In the genomic region with DNA sequence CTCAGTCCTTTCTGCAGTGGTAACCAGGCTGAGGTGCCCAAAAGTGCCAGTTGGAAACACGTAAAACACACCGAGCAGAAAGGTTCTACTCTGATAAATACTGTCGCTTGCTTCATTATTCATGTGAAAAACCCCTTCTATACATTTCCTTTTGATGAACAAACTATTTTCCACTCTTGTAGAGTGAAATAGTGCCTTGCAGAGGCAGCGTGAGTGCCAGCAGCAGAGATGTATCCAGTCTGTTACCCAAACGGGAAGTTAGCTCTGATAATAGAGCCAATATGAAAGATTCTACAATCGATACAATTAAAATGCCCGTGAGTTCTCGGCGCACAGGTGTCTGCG, we compare ENCODE assay signal across 9 cellular contexts. TPM values are rescaled to one million over a fixed set of nuclear protein-coding genes. Genes with fewer than 3 reads are reported as not detected.
A peak's percentile ranks its signal among the peaks of the same experiment; 100 is the strongest.
DNase-seq lines count a peak whose midpoint lies in the region; ATAC-seq and TF ChIP-seq lines count a peak whose summit lies in the region.
"Had no signal": no experiment of that assay in that cellular context is flagged by ENCODE, and none has a peak within 500 bp of the region (broad histone marks: within the 10 kb centered on the region; RNA-seq: fewer than 3 reads in every experiment).

No MANE protein-coding gene starts in this region.

- peaks cover 76% of the 10 kb centered on the region for H3K27me3 Mint-ChIP-seq in Calu3 (ENCODE audit: unreplicated experiment)
- no peaks in the 10 kb centered on the region for H3K27me3 Mint-ChIP-seq in osteocyte (ENCODE audit: unreplicated experiment)

- H3K27ac ChIP-seq in Panc1 (ENCODE audit: low read length) (peak overlapping the region; percentile 77), esophagus muscularis mucosa (replicated peaks in 1 of 4) (peak overlapping the region in 3 of 4 donors; percentile 72 to 82 (median 80))

- H3K27ac Mint-ChIP-seq in Calu3 (ENCODE audit: unreplicated experiment) (peak overlapping the region; percentile 51), osteocyte (ENCODE audit: unreplicated experiment) (peak overlapping the region; percentile 77)

- H3K27me3 ChIP-seq in Panc1 (ENCODE audit: control insufficient read depth, insufficient read depth, low read length) (no peaks in the 10 kb centered on the region), esophagus muscularis mucosa (peaks cover 0 to 36% (median 0%) of the 10 kb centered on the region in 4 donors)

- TSS peak; percentile 26 for BruUV-seq in Calu3 (replicated peaks; lab: Mats Ljungman, UMichigan)
- BruUV-seq in Panc1 (replicated peaks; lab: Mats Ljungman, UMichigan), result TSS peak; percentile 70

- no peak for TF ChIP-seq POLR2A in esophagus muscularis mucosa (IDR thresholded peaks at IDR 0.05; ENCODE audit: low read depth)

- 10% methylated on average over 10 of the region's 10 CpGs for WGBS in esophagus muscularis mucosa

- POLR2A ChIA-PET in Panc1 (lab: Charles Lee), result no interaction called here

- H3K4me1 Mint-ChIP-seq in Calu3 (ENCODE audit: low read depth, unreplicated experiment) (peaks cover 18% of the 10 kb centered on the region), osteocyte (ENCODE audit: unreplicated experiment) (peaks cover 57% of the 10 kb centered on the region)

- H3K9me3 Mint-ChIP-seq in Calu3 (ENCODE audit: low read depth, unreplicated experiment) (no peaks in the 10 kb centered on the region), osteocyte (ENCODE audit: unreplicated experiment) (no peaks in the 10 kb centered on the region)

- peaks cover 28% of the 10 kb centered on the region for H3K36me3 Mint-ChIP-seq in Calu3 (ENCODE audit: insufficient read depth, unreplicated experiment)
- peaks cover 5% of the 10 kb centered on the region for H3K36me3 Mint-ChIP-seq in osteocyte (ENCODE audit: unreplicated experiment)

- H3K4me3 Mint-ChIP-seq in Calu3 (ENCODE audit: low read depth, unreplicated experiment), result peak overlapping the region; percentile 64
- peak overlapping the region; percentile 82 for H3K4me3 Mint-ChIP-seq in osteocyte (ENCODE audit: unreplicated experiment)

- CTCF ChIA-PET in Calu3 (lab: Charles Lee), result interaction anchor here (0.6 kb wide), 1 partner anchor 51 kb away, joined by 3 read pairs; no protein-coding TSS in a partner anchor
- CTCF ChIA-PET in Panc1 (lab: Charles Lee), result no interaction called here

- ATAC-seq in Panc1 (no peak), omental fat pad (ENCODE audit: low FRiP score) (no peak)

- no peak for TF ChIP-seq CTCF in Calu3 (IDR thresholded peaks at IDR 0.05; ENCODE audit: unreplicated experiment)
- TF ChIP-seq CTCF in Panc1 (IDR thresholded peaks at IDR 0.05), result no peak
- TF ChIP-seq CTCF in esophagus muscularis mucosa (IDR thresholded peaks at IDR 0.05), result no peak
- peak; percentile 5 for TF ChIP-seq CTCF in osteocyte (IDR thresholded peaks at IDR 0.05)
- no peak for TF ChIP-seq CTCF in omental fat pad (IDR thresholded peaks at IDR 0.05)

- in situ Hi-C loops in Panc1 (cut with HindIII; ENCODE audit: low pct_unique_long_range_greater_than_20kb, low sequenced_read_pairs), result no loop called here

- H3K4me1 ChIP-seq in Panc1 (ENCODE audit: control insufficient read depth, insufficient read depth, low read length), result peaks cover 34% of the 10 kb centered on the region
- peaks cover 36 to 61% (median 53%) of the 10 kb centered on the region in 4 donors for H3K4me1 ChIP-seq in esophagus muscularis mucosa

- DNase-seq in Calu3 (no peak), Panc1 (ENCODE audit: low read depth, low spot score) (no peak), esophagus muscularis mucosa (ENCODE audit: extremely low spot score) (no peak), osteocyte (ENCODE audit: extremely low spot score, unreplicated experiment) (no peak), DMS153 treated with DMSO at 0.1 percent for 48 hours (lab: John Stamatoyannopoulos, UW; ENCODE audit: unreplicated experiment) (no peak), SIG-M5 treated with dmso at 0.1 percent for 504 hours (lab: John Stamatoyannopoulos, UW; ENCODE audit: unreplicated experiment) (no peak), omental fat pad (ENCODE audit: low spot score) (no peak), NCI-H524 (lab: John Stamatoyannopoulos, UW) (no peak)

- no peaks in the 10 kb centered on the region for H3K36me3 ChIP-seq in Panc1 (ENCODE audit: control insufficient read depth, insufficient read depth, low read length)
- peaks cover 0 to 3% (median 0%) of the 10 kb centered on the region in 4 donors for H3K36me3 ChIP-seq in esophagus muscularis mucosa

- peak overlapping the region; percentile 53 to 63 for H3K4me3 ChIP-seq in Panc1 (ENCODE audit: low read depth in 2 of 2, low read length in 2 of 2)
- peak overlapping the region; percentile 74 to 91 (median 76) for H3K4me3 ChIP-seq in esophagus muscularis mucosa

- intact Hi-C loops in Calu3 (cut with micrococcal nuclease; ENCODE audit: unreplicated experiment), result no loop called here
- intact Hi-C loops in Panc1 (cut with micrococcal nuclease; ENCODE audit: unreplicated experiment), result no loop called here
- intact Hi-C loops in esophagus muscularis mucosa (cut with DNase I), result no loop called here

- no peaks in the 10 kb centered on the region for H3K9me3 ChIP-seq in Panc1 (ENCODE audit: control insufficient read depth, insufficient read depth, low read depth, low read length)
- H3K9me3 ChIP-seq in esophagus muscularis mucosa, result no peaks in the 10 kb centered on the region

- no peak for TF ChIP-seq EP300 in esophagus muscularis mucosa (IDR thresholded peaks at IDR 0.05)

RNA-seq across cellular contexts. Expression of gene ZBTB46, which starts 1.5 kb away (rescaled TPM):
- total RNA-seq in Calu3 (2022), result 2.5 and 3.2 TPM in 2 replicates
- 15.2 TPM for total RNA-seq in Panc1 (2021; ENCODE audit: unreplicated experiment)
- 8.3 TPM for polyA plus RNA-seq in Panc1 (2012; ENCODE audit: insufficient read length)
- total RNA-seq in esophagus muscularis mucosa, result 10 to 100 TPM in 3 of 4 donors, 1 to 10 TPM in 1; 9.6 to 22.8 (median 13.8) TPM
- total RNA-seq in osteocyte, result 20.5 and 20.9 TPM in 2 replicates
- total RNA-seq in omental fat pad, result 10 to 100 TPM; 11.1 to 65.3 (median 17.8) TPM

RNA-seq across cellular contexts. Expression of gene ABHD16B, which starts 31.7 kb away (rescaled TPM):
- 0.24 TPM in 1 of 2 replicates, not detected in the other for total RNA-seq in Calu3 (2022)
- total RNA-seq in Panc1 (2021; ENCODE audit: unreplicated experiment), result not detected
- 2.2 TPM for polyA plus RNA-seq in Panc1 (2012; ENCODE audit: insufficient read length)
- total RNA-seq in esophagus muscularis mucosa, result not detected
- total RNA-seq in osteocyte, result not detected in 2 replicates
- total RNA-seq in omental fat pad, result not detected
- total RNA-seq: LHCN-M2 had no signal

RNA-seq across cellular contexts. Expression of gene TPD52L2, which starts 35.5 kb away (rescaled TPM):
- total RNA-seq in Calu3 (2022) (192 and 197 TPM in 2 replicates), Panc1 (2021; ENCODE audit: unreplicated experiment) (113 TPM), esophagus muscularis mucosa (100 to 1,000 TPM; 110 to 162 (median 134) TPM), osteocyte (102 and 109 TPM in 2 replicates), omental fat pad (100 to 1,000 TPM; 102 to 131 (median 113) TPM)
- polyA plus RNA-seq in Panc1 (2012; ENCODE audit: insufficient read length), result 128 TPM
